ENCODE assay signal across 17 cellular contexts in genomic region chr11:65297026-65297667, GRCh38. TPM values are rescaled to one million over a fixed set of nuclear protein-coding genes. Genes with fewer than 3 reads are reported as not detected.
DNase-seq lines count a peak whose midpoint lies in the region; ATAC-seq and TF ChIP-seq lines count a peak whose summit lies in the region.
"Had no signal": no experiment of that assay in that cellular context is flagged by ENCODE, and none has a peak within 500 bp of the region (broad histone marks: within the 10 kb centered on the region; RNA-seq: fewer than 3 reads in every experiment).

No MANE protein-coding gene starts in this region.

- H3K27ac ChIP-seq in cingulate gyrus (ENCODE audit: low read depth, low read length) (peak overlapping the region; percentile 79), right atrium auricular region (peak overlapping the region; percentile 80 to 85), psoas muscle (peak overlapping the region; percentile 57), upper lobe of right lung (peak overlapping the region; percentile 86)

- H3K27me3 ChIP-seq in right atrium auricular region (no peaks in the 10 kb centered on the region), psoas muscle (ENCODE audit: insufficient read depth in 3 of 3, low read length in 2 of 3) (no peaks in the 10 kb centered on the region), upper lobe of right lung (no peaks in the 10 kb centered on the region)
- H3K27me3 ChIP-seq: BE2C had no signal

- DNase-seq in right atrium auricular region (ENCODE audit: low spot score) (no peak), psoas muscle (peak in 1 of 2 donors; percentile 62), upper lobe of right lung (no peak), LoVo (ENCODE audit: low spot score) (no peak), COLO829 (ENCODE audit: low spot score) (no peak)
- DNase-seq: activated CD8-positive, alpha-beta memory T cell treated with anti-CD3 and anti-CD28 coated beads, Interleukin-2, amount 10 ng/mL, durations not matched to agents 7 days and 5 days; activated effector memory CD4-positive, alpha-beta T cell treated with Interleukin-2 at 50 U/mL for 16 hours; BE2C; GF-D8; GOT3; NCI-H1092; NCI-H2171; stimulated activated naive CD8-positive, alpha-beta T cell treated with anti-CD3 and anti-CD28 coated beads, Interleukin-15, Interleukin-2, amounts not matched to agents 100 U/mL and 50 U/mL, for 24 hours; T-helper 17 cell had no signal

- WGBS in psoas muscle, 3 donors: 79 to 81% (median 81%) methylated on average over 12 of the region's 12 CpGs

- no peak for TF ChIP-seq CTCF in right atrium auricular region (IDR thresholded peaks at IDR 0.05)
- no peak for TF ChIP-seq CTCF in psoas muscle (IDR thresholded peaks at IDR 0.05)
- no peak for TF ChIP-seq CTCF in upper lobe of right lung (IDR thresholded peaks at IDR 0.05)

- H3K4me3 ChIP-seq in right atrium auricular region: no peak overlapping the region
- no peak overlapping the region for H3K4me3 ChIP-seq in psoas muscle
- no peak overlapping the region for H3K4me3 ChIP-seq in upper lobe of right lung
- H3K4me3 ChIP-seq: K562 had no signal

- H3K9me3 ChIP-seq in right atrium auricular region: no peaks in the 10 kb centered on the region
- no peaks in the 10 kb centered on the region for H3K9me3 ChIP-seq in psoas muscle
- no peaks in the 10 kb centered on the region for H3K9me3 ChIP-seq in upper lobe of right lung
- H3K9me3 ChIP-seq: BE2C had no signal

- peaks cover 0 to 91% of the 10 kb centered on the region in 2 donors for H3K4me1 ChIP-seq in right atrium auricular region
- peaks cover 28% of the 10 kb centered on the region for H3K4me1 ChIP-seq in psoas muscle
- peaks cover 50% of the 10 kb centered on the region for H3K4me1 ChIP-seq in upper lobe of right lung

- ATAC-seq in psoas muscle: no peak
- no peak for ATAC-seq in upper lobe of right lung
- no peak for ATAC-seq in HG03457 (IDR thresholded peaks at IDR 0.05; ENCODE audit: unreplicated experiment)
- ATAC-seq: activated CD8-positive, alpha-beta memory T cell treated with anti-CD3 and anti-CD28 coated beads, Interleukin-2, amount 10 ng/mL, durations not matched to agents 7 days and 5 days; K562; stimulated activated naive CD8-positive, alpha-beta T cell treated with anti-CD3 and anti-CD28 coated beads, Interleukin-15, Interleukin-2, amounts not matched to agents 100 U/mL and 50 U/mL, for 24 hours; T-helper 17 cell had no signal

- intact Hi-C loops in psoas muscle (cut with DNase I): no loop called here
- intact Hi-C loops in upper lobe of right lung (cut with DNase I): no loop called here

- H3K36me3 ChIP-seq in right atrium auricular region (no peaks in the 10 kb centered on the region), psoas muscle (ENCODE audit: insufficient read depth in 1 of 2, low read depth in 1 of 2) (peaks cover 0 to 26% of the 10 kb centered on the region in 2 donors), upper lobe of right lung (peaks cover 10% of the 10 kb centered on the region)

RNA-seq across cellular contexts. Expression of gene CDC42EP2, which starts 17.5 kb away (rescaled TPM):
- total RNA-seq in right atrium auricular region: 10 to 100 TPM; 14.4 to 31.0 TPM
- 1 to 10 TPM; 4.9 to 7.3 (median 6.8) TPM for total RNA-seq in psoas muscle
- polyA plus RNA-seq in psoas muscle: 1 to 10 TPM; 2.7 to 5.9 (median 3.3) TPM
- 27.5 TPM for total RNA-seq in upper lobe of right lung

RNA-seq across cellular contexts. Expression of gene POLA2, which starts 35.4 kb away (rescaled TPM):
- 10 to 100 TPM in 1 of 2 donors, 1 to 10 TPM in 1; 4.5 to 12.4 TPM for total RNA-seq in right atrium auricular region
- 1 to 10 TPM; 1.7 to 3.4 (median 3.0) TPM for total RNA-seq in psoas muscle
- polyA plus RNA-seq in psoas muscle: 1 to 10 TPM; 2.1 to 5.8 (median 4.3) TPM
- 9.5 TPM for total RNA-seq in upper lobe of right lung

RNA-seq across cellular contexts. Expression of gene DPF2, which starts 36.5 kb away (rescaled TPM):
- total RNA-seq in right atrium auricular region: 10 to 100 TPM; 46.3 TPM
- total RNA-seq in psoas muscle: 10 to 100 TPM; 26.5 to 43.8 (median 40.6) TPM
- polyA plus RNA-seq in psoas muscle: 10 to 100 TPM; 24.8 to 39.2 (median 29.7) TPM
- total RNA-seq in upper lobe of right lung: 53.7 TPM

RNA-seq across cellular contexts. Expression of gene TIGD3, which starts 57.4 kb away (rescaled TPM):
- total RNA-seq in right atrium auricular region (under 1 TPM in 1 of 2 donors, not detected in 1; 0.22 TPM), psoas muscle (under 1 TPM in 1 of 4 donors, not detected in 3; 0.25 TPM), upper lobe of right lung (0.43 TPM)
- under 1 TPM; 0.05 to 0.09 (median 0.08) TPM for polyA plus RNA-seq in psoas muscle
